22 cellular contexts compared by ENCODE assay signal in genomic region chr6:4426916-4427315, GRCh38.
"Had no signal": no experiment of that assay in that cellular context is flagged by ENCODE, and none has a peak within 500 bp of the region (broad histone marks: within the 10 kb centered on the region; RNA-seq: fewer than 3 reads in every experiment).

No MANE protein-coding gene starts in this region.

- H2AFZ ChIP-seq: parathyroid adenoma had no signal

- ATAC-seq: left cardiac atrium; left lung; naive thymus-derived CD8-positive, alpha-beta T cell; right lobe of liver; stimulated activated naive B cell treated with anti-CD40 and anti-IgM and Interleukin-4, amounts not matched to agents 10 μg/mL and 1 μg/mL and 100 μg/mL, for 72 hours had no signal

- H3K27ac ChIP-seq: colonic mucosa, esophagus squamous epithelium, left lung, parathyroid adenoma, right lobe of liver, thoracic aorta, tibial nerve, upper lobe of left lung had no signal

- H3K27me3 ChIP-seq: colonic mucosa, esophagus squamous epithelium, left lung, right lobe of liver, tibial nerve, upper lobe of left lung had no signal

- H3K9ac ChIP-seq: parathyroid adenoma had no signal

- H3K36me3 ChIP-seq: colonic mucosa, esophagus squamous epithelium, left lung, right lobe of liver, thoracic aorta, tibial nerve, upper lobe of left lung had no signal

- FAIRE-seq: endothelial cell of umbilical vein, islet of Langerhans, small intestine, urothelium cell line had no signal

- H3K79me2 ChIP-seq: parathyroid adenoma had no signal

- H3K4me1 ChIP-seq: colonic mucosa, esophagus squamous epithelium, left lung, parathyroid adenoma, right lobe of liver, tibial nerve, upper lobe of left lung had no signal

- H3K4me3 ChIP-seq: colonic mucosa, esophagus squamous epithelium, left lung, right lobe of liver, thoracic aorta, tibial nerve, upper lobe of left lung had no signal

- H3K9me3 ChIP-seq: colonic mucosa, esophagus squamous epithelium, right lobe of liver, thoracic aorta, upper lobe of left lung had no signal

- DNase-seq: colonic mucosa; effector CD8-positive, alpha-beta T cell; endodermal cell; esophagus squamous epithelium; foreskin melanocyte; left cardiac atrium; left lung; mammary epithelial cell; naive thymus-derived CD8-positive, alpha-beta T cell; nephron progenitor cell; right lobe of liver; small intestine; stimulated activated CD4-positive, alpha-beta T cell treated with anti-CD3 and anti-CD28 coated beads, Interleukin-15, amount 100 ng/mL, for 24 hours; stimulated activated CD4-positive, alpha-beta T cell treated with anti-CD3 and anti-CD28 coated beads, Interleukin-2, amount 100 ng/mL, for 48 hours; stimulated activated naive B cell treated with anti-CD40 and anti-IgM and Interleukin-4, amounts not matched to agents 10 μg/mL and 1 μg/mL and 100 μg/mL, for 72 hours; upper lobe of left lung had no signal
